8 cellular contexts compared by ENCODE assay signal in the genomic region with DNA sequence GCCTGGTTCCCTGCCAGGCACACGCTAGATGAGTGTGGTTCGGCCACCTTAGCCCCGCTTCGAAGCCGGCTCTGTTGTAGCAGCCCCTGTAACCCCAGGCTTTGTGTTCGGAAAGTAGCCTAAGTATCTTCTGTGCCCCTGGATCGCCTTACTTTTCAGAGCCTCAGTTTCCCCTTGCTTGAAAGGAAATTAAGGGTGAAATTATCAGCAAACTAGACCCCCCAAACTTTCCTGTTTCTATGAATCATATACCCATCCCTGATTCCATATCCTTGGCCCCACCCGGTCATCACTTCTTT. TPM values are rescaled to one million over a fixed set of nuclear protein-coding genes. Genes with fewer than 3 reads are reported as not detected.
A peak's percentile ranks its signal among the peaks of the same experiment; 100 is the strongest.
DNase-seq lines count a peak whose midpoint lies in the region; TF ChIP-seq lines count a peak whose summit lies in the region.

No MANE protein-coding gene starts in this region.

- H3K9ac ChIP-seq in fibroblast of lung (ENCODE audit: insufficient read depth, low read length) (peak overlapping the region; percentile 55), rectal smooth muscle tissue (ENCODE audit: low read length) (peak overlapping the region; percentile 53)

- H3K27ac ChIP-seq in RWPE1 (peak overlapping the region; percentile 75), fibroblast of lung (ENCODE audit: insufficient read depth, low read length) (peak overlapping the region; percentile 58), rectal smooth muscle tissue (ENCODE audit: low read depth, low read length) (peak overlapping the region; percentile 19)

- peaks cover 4% of the 10 kb centered on the region for H3K36me3 ChIP-seq in fibroblast of lung (ENCODE audit: control insufficient read depth, insufficient read depth, low read length)
- H3K36me3 ChIP-seq in rectal smooth muscle tissue (ENCODE audit: control insufficient read depth, insufficient read depth, low read length): peaks cover 7% of the 10 kb centered on the region

- TF ChIP-seq CTCF in GM12875 (IDR thresholded peaks at IDR 0.05; ENCODE audit: borderline replicate concordance, insufficient read depth, low read depth, low read length) (no peak), RWPE1 (conservative IDR thresholded peaks at IDR 0.05; ENCODE audit: low read depth) (no peak), fibroblast of lung (conservative IDR thresholded peaks at IDR 0.05 in 1 of 2, IDR thresholded peaks at IDR 0.05 in 1 of 2; ENCODE audit: low read depth in 1 of 2, low read length in 2 of 2) (no peak)

- no peaks in the 10 kb centered on the region for H4K20me1 ChIP-seq in fibroblast of lung (ENCODE audit: control insufficient read depth, extremely low read depth, insufficient read depth, low read length)

- POLR2A ChIA-PET in RWPE1 (lab: Yijun Ruan, JAX; ENCODE audit: low non-redundant PET): interaction anchor here (0.6 to 1.6 kb wide), 2 partner anchors 28 to 290 kb away, joined by 3 read pairs; no protein-coding TSS in a partner anchor

- H3K4me2 ChIP-seq in fibroblast of lung (ENCODE audit: extremely low read depth, insufficient read depth, low read length): peak overlapping the region; percentile 74

- CTCF ChIA-PET in RWPE1 (lab: Yijun Ruan, JAX): interaction anchor here (1.0 kb wide), 1 partner anchor 92 kb away, joined by 3 read pairs; no protein-coding TSS in a partner anchor

- H3K4me3 ChIP-seq in GM12875 (ENCODE audit: low read depth, low read length): peak overlapping the region; percentile 79
- H3K4me3 ChIP-seq in fibroblast of lung (replicated peaks in 1 of 4; ENCODE audit: control extremely low read depth in 1 of 4, insufficient read depth in 1 of 4, low read depth in 3 of 4, low read length in 4 of 4): peak overlapping the region; percentile 63 to 100 (median 86)
- peak overlapping the region; percentile 97 for H3K4me3 ChIP-seq in rectal smooth muscle tissue (ENCODE audit: low read length)

- H3K27me3 ChIP-seq in fibroblast of lung (ENCODE audit: control insufficient read depth, insufficient read depth, low read length) (no peaks in the 10 kb centered on the region), rectal smooth muscle tissue (ENCODE audit: control insufficient read depth, insufficient read depth, low read length) (no peaks in the 10 kb centered on the region)

- no peaks in the 10 kb centered on the region for H3K9me3 ChIP-seq in fibroblast of lung (ENCODE audit: control insufficient read depth, insufficient read depth, low read depth, low read length)

- H3K79me2 ChIP-seq in fibroblast of lung (ENCODE audit: control insufficient read depth, insufficient read depth, low read length): peaks cover 54% of the 10 kb centered on the region

- H3K4me1 ChIP-seq in fibroblast of lung (ENCODE audit: control insufficient read depth, extremely low read depth, insufficient read depth, low read length) (no peaks in the 10 kb centered on the region), rectal smooth muscle tissue (ENCODE audit: control insufficient read depth, insufficient read depth, low read length) (peaks cover 11% of the 10 kb centered on the region)

- DNase-seq in RWPE1 (ENCODE audit: low spot score): peak; percentile 44
- DNase-seq in fibroblast of lung (ENCODE audit: low read depth in 2 of 2): no peak
- no peak for DNase-seq in HuH-7 (ENCODE audit: low spot score)
- DNase-seq in globus pallidus (ENCODE audit: low spot score): no peak
- no peak for DNase-seq in DMS53 treated with DMSO at 0.1 percent for 48 hours (lab: John Stamatoyannopoulos, UW; ENCODE audit: unreplicated experiment)
- DNase-seq in NCI-H748 (lab: John Stamatoyannopoulos, UW; ENCODE audit: unreplicated experiment): no peak

- H2AFZ ChIP-seq in fibroblast of lung (ENCODE audit: low read length): peak overlapping the region; percentile 79

RNA-seq across cellular contexts. Expression of a gene that starts 0.3 kb away (rescaled TPM):
- 28.8 and 34.0 TPM in 2 replicates for total RNA-seq in fibroblast of lung
- polyA plus RNA-seq in fibroblast of lung: 10.0 and 15.1 TPM in 2 replicates
- 14.3 and 22.2 TPM in 2 replicates for polyA plus RNA-seq in fibroblast of lung (2012)
- polyA minus RNA-seq in fibroblast of lung (ENCODE audit: low replicate concordance): 35.6 and 66.2 TPM in 2 replicates

RNA-seq across cellular contexts. Expression of a gene that starts 0.5 kb away (rescaled TPM):
- 148 and 155 TPM in 2 replicates for total RNA-seq in fibroblast of lung
- polyA plus RNA-seq in fibroblast of lung: 355 and 386 TPM in 2 replicates
- 650 and 718 TPM in 2 replicates for polyA plus RNA-seq in fibroblast of lung (2012)
- 16.0 TPM in 1 of 2 replicates, not detected in the other for polyA minus RNA-seq in fibroblast of lung (ENCODE audit: low replicate concordance)

RNA-seq across cellular contexts. Expression of a gene that starts 29.0 kb away (rescaled TPM):
- total RNA-seq in fibroblast of lung: 3.0 and 4.1 TPM in 2 replicates
- polyA plus RNA-seq in fibroblast of lung: 3.4 and 3.9 TPM in 2 replicates
- polyA plus RNA-seq in fibroblast of lung (2012): 2.2 and 3.3 TPM in 2 replicates
- 0.70 TPM in 1 of 2 replicates, not detected in the other for polyA minus RNA-seq in fibroblast of lung (ENCODE audit: low replicate concordance)

RNA-seq across cellular contexts. Expression of a gene that starts 45.8 kb away (rescaled TPM):
- total RNA-seq in fibroblast of lung: 8.9 and 12.1 TPM in 2 replicates
- 13.2 and 13.3 TPM in 2 replicates for polyA plus RNA-seq in fibroblast of lung
- polyA plus RNA-seq in fibroblast of lung (2012): 9.8 and 10.2 TPM in 2 replicates
- polyA minus RNA-seq in fibroblast of lung (ENCODE audit: low replicate concordance): not detected in 2 replicates

RNA-seq across cellular contexts. Expression of a gene that starts 55.4 kb away (rescaled TPM):
- 31.6 and 35.8 TPM in 2 replicates for total RNA-seq in fibroblast of lung
- 29.8 and 37.2 TPM in 2 replicates for polyA plus RNA-seq in fibroblast of lung
- 41.0 and 49.0 TPM in 2 replicates for polyA plus RNA-seq in fibroblast of lung (2012)
- 61.1 and 62.8 TPM in 2 replicates for polyA minus RNA-seq in fibroblast of lung (ENCODE audit: low replicate concordance)

Comparison
In these comparisons a context has a peak if more than half of its experiments do, and no peak if none do; other contexts are left out.
1. H3K27ac ChIP-seq: peak in every context shown above with its lines; median percentile 75 in RWPE1; 58 in fibroblast of lung; 19 in rectal smooth muscle tissue.